Comparison of ENCODE assay signal across 21 cellular contexts in genomic region chr20:5033566-5033965, GRCh38. TPM values are rescaled to one million over a fixed set of nuclear protein-coding genes. Genes with fewer than 3 reads are reported as not detected.
A peak's percentile ranks its signal among the peaks of the same experiment; 100 is the strongest.
DNase-seq lines count a peak whose midpoint lies in the region; ATAC-seq and TF ChIP-seq lines count a peak whose summit lies in the region.
"Had no signal": no experiment of that assay in that cellular context is flagged by ENCODE, and none has a peak within 500 bp of the region (broad histone marks: within the 10 kb centered on the region; RNA-seq: fewer than 3 reads in every experiment).

No MANE protein-coding gene starts in this region.

- H4K20me1 ChIP-seq in smooth muscle cell (ENCODE audit: low read depth): no peaks in the 10 kb centered on the region

- no peaks in the 10 kb centered on the region for H3K27me3 Mint-ChIP-seq in MCF 10A (ENCODE audit: insufficient read depth, unreplicated experiment)
- H3K27me3 Mint-ChIP-seq: activated naive CD8-positive, alpha-beta T cell treated with anti-CD3 and anti-CD28 coated beads for 36 hours had no signal

- no peaks in the 10 kb centered on the region for H3F3A ChIP-seq in smooth muscle cell (ENCODE audit: low read depth)

- H3K79me2 ChIP-seq in smooth muscle cell (ENCODE audit: low read depth): no peaks in the 10 kb centered on the region

- H3K4me3 Mint-ChIP-seq in MCF 10A (ENCODE audit: unreplicated experiment): no peak overlapping the region
- H3K4me3 Mint-ChIP-seq: activated naive CD8-positive, alpha-beta T cell treated with anti-CD3 and anti-CD28 coated beads for 36 hours; naive thymus-derived CD8-positive, alpha-beta T cell had no signal

- H3K27ac ChIP-seq in breast epithelium: no peak overlapping the region
- H3K27ac ChIP-seq in smooth muscle cell (ENCODE audit: low read depth): no peak overlapping the region
- H3K27ac ChIP-seq: 22Rv1, C4-2B, cardiac muscle cell had no signal

- no peak overlapping the region for H3K9ac ChIP-seq in smooth muscle cell (ENCODE audit: low read depth)

- H3K4me2 ChIP-seq in smooth muscle cell: peak overlapping the region; percentile 8

- H3K4me1 ChIP-seq in breast epithelium (no peaks in the 10 kb centered on the region), smooth muscle cell (ENCODE audit: low read depth) (no peaks in the 10 kb centered on the region)

- peak overlapping the region; percentile 78 for H3K27ac Mint-ChIP-seq in MCF 10A (ENCODE audit: low read depth, unreplicated experiment)
- H3K27ac Mint-ChIP-seq: activated naive CD8-positive, alpha-beta T cell treated with anti-CD3 and anti-CD28 coated beads for 36 hours; naive thymus-derived CD8-positive, alpha-beta T cell had no signal

- ATAC-seq in HG03159 (IDR thresholded peaks at IDR 0.05; ENCODE audit: unreplicated experiment): no peak
- ATAC-seq: naive thymus-derived CD8-positive, alpha-beta T cell; Panc1 had no signal

- peak; percentile 15 for DNase-seq in MCF 10A (ENCODE audit: unreplicated experiment)
- DNase-seq in breast epithelium (ENCODE audit: low spot score in 2 of 2): no peak
- peak; percentile 8 for DNase-seq in astrocyte of the cerebellum (ENCODE audit: low read depth)
- peak; percentile 18 for DNase-seq in hepatic stellate cell (ENCODE audit: low spot score)
- DNase-seq in smooth muscle cell (lab: John Stamatoyannopoulos, UW; ENCODE audit: unreplicated experiment): no peak
- DNase-seq in KG1 (lab: John Stamatoyannopoulos, UW): no peak
- no peak for DNase-seq in activated T-cell treated with anti-CD3 and anti-CD28 coated beads, Interleukin-2, amount 50 U/mL, for 48 hours
- DNase-seq: activated naive CD8-positive, alpha-beta T cell treated with anti-CD3 and anti-CD28 coated beads for 36 hours; GF-D8; glutamatergic neuron; H7; MM.1S; naive thymus-derived CD8-positive, alpha-beta T cell; NCI-H146; stimulated activated CD4-positive, alpha-beta T cell treated with anti-CD3 and anti-CD28 coated beads, Interleukin-4, amount 100 ng/mL, for 4 hours; T-helper 9 cell had no signal

- peaks cover 5% of the 10 kb centered on the region for H3K36me3 Mint-ChIP-seq in MCF 10A (ENCODE audit: insufficient read depth, unreplicated experiment)
- H3K36me3 Mint-ChIP-seq: activated naive CD8-positive, alpha-beta T cell treated with anti-CD3 and anti-CD28 coated beads for 36 hours; naive thymus-derived CD8-positive, alpha-beta T cell had no signal

- H3K4me1 Mint-ChIP-seq in MCF 10A (ENCODE audit: insufficient read depth, unreplicated experiment): peaks cover 4% of the 10 kb centered on the region
- H3K4me1 Mint-ChIP-seq: activated naive CD8-positive, alpha-beta T cell treated with anti-CD3 and anti-CD28 coated beads for 36 hours had no signal

- H3K36me3 ChIP-seq in breast epithelium (no peaks in the 10 kb centered on the region), smooth muscle cell (ENCODE audit: low read depth) (no peaks in the 10 kb centered on the region)
- H3K36me3 ChIP-seq: cardiac muscle cell had no signal

- TF ChIP-seq POLR2A in breast epithelium (IDR thresholded peaks at IDR 0.05): no peak

- H3K27me3 ChIP-seq in breast epithelium (no peaks in the 10 kb centered on the region), smooth muscle cell (ENCODE audit: low read depth) (no peaks in the 10 kb centered on the region)
- H3K27me3 ChIP-seq: cardiac muscle cell had no signal

- no peak overlapping the region for H3K4me3 ChIP-seq in breast epithelium
- no peak overlapping the region for H3K4me3 ChIP-seq in astrocyte of the cerebellum (ENCODE audit: low read depth, low read length)
- H3K4me3 ChIP-seq in smooth muscle cell: no peak overlapping the region
- H3K4me3 ChIP-seq: cardiac muscle cell had no signal

- 36% methylated on average over 2 of the region's 2 CpGs for WGBS in smooth muscle cell (ENCODE audit: low lambda C conversion rate)

- H3K9me3 ChIP-seq in breast epithelium (no peaks in the 10 kb centered on the region), smooth muscle cell (replicated peaks; ENCODE audit: low read depth) (no peaks in the 10 kb centered on the region)

- BruUV-seq in MCF 10A (replicated peaks; lab: Mats Ljungman, UMichigan): no TSS peak

- no peak overlapping the region for H2AFZ ChIP-seq in smooth muscle cell (ENCODE audit: low read depth)

- H3K9me3 Mint-ChIP-seq in MCF 10A (ENCODE audit: unreplicated experiment): no peaks in the 10 kb centered on the region
- H3K9me3 Mint-ChIP-seq: activated naive CD8-positive, alpha-beta T cell treated with anti-CD3 and anti-CD28 coated beads for 36 hours; naive thymus-derived CD8-positive, alpha-beta T cell had no signal

- TF ChIP-seq CTCF in MCF 10A (IDR thresholded peaks at IDR 0.05; ENCODE audit: unreplicated experiment) (no peak), breast epithelium (IDR thresholded peaks at IDR 0.05) (no peak), astrocyte of the cerebellum (IDR thresholded peaks at IDR 0.05; ENCODE audit: low read depth, low read length, missing control alignments) (no peak), smooth muscle cell (IDR thresholded peaks at IDR 0.05; ENCODE audit: borderline replicate concordance, insufficient read depth, poor library complexity, severe bottlenecking) (no peak)

- CTCF ChIA-PET in MCF 10A (lab: Yijun Ruan, JAX): interaction anchor here (0.6 to 1.1 kb wide), 3 partner anchors 10 to 98 kb away, joined by 3 to 4 read pairs (median 3); no protein-coding TSS in a partner anchor

- POLR2A ChIA-PET in MCF 10A (lab: Yijun Ruan, JAX): interaction anchor here (0.7 to 1.8 kb wide), 4 partner anchors 16 to 40 kb away, joined by 3 to 10 read pairs (median 4); no protein-coding TSS in a partner anchor

- in situ Hi-C loops in astrocyte of the cerebellum (cut with HindIII; ENCODE audit: low sequenced_read_pairs): no loop called here

- intact Hi-C loops in MCF 10A (cut with micrococcal nuclease) (no loop called here), breast epithelium (cut with DNase I; ENCODE audit: low total_unique reads) (no loop called here)

RNA-seq across cellular contexts. Expression of gene SLC23A2, which starts 32.3 kb away (rescaled TPM):
- total RNA-seq in MCF 10A (2022) (24.0 and 26.5 TPM in 2 replicates), breast epithelium (10 to 100 TPM; 14.6 to 18.6 (median 15.4) TPM), smooth muscle cell (5.0 and 5.6 TPM in 2 replicates)
- polyA plus RNA-seq in smooth muscle cell: 1.4 TPM in 2 replicates

Comparison
In these comparisons a context has a peak if more than half of its experiments do, and no peak if none do; other contexts are left out.
1. DNase-seq: peak in MCF 10A (single experiment), astrocyte of the cerebellum (single experiment) and hepatic stellate cell (single experiment); none in breast epithelium (0 of 2), smooth muscle cell (single experiment), KG1 (single experiment) and activated T-cell treated with anti-CD3 and anti-CD28 coated beads, Interleukin-2, amount 50 U/mL, for 48 hours (0 of 2).